ENCODE assay signal across 7 cellular contexts in genomic region chr14:95533822-95534221, GRCh38. TPM values are rescaled to one million over a fixed set of nuclear protein-coding genes. Genes with fewer than 3 reads are reported as not detected.
DNase-seq lines count a peak whose midpoint lies in the region; ATAC-seq and TF ChIP-seq lines count a peak whose summit lies in the region.

No MANE protein-coding gene starts in this region.

- H3K4me3 Mint-ChIP-seq in WTC11: peak overlapping the region; percentile 93
- peak overlapping the region; percentile 91 for H3K4me3 Mint-ChIP-seq in glutamatergic neuron (ENCODE audit: unreplicated experiment)

- POLR2A ChIA-PET in WTC11 (lab: Charles Lee): interaction anchor here (0.7 to 1.7 kb wide), 3 partner anchors 11 to 98 kb away, joined by 3 to 4 read pairs (median 4); partner anchors contain the start of gene SYNE3

- H3K27ac Mint-ChIP-seq in WTC11: peak overlapping the region; percentile 63; the same call in 1 of the 2 replicates
- H3K27ac Mint-ChIP-seq in glutamatergic neuron (ENCODE audit: unreplicated experiment): peak overlapping the region; percentile 89

- DNase-seq in HK-2 (ENCODE audit: unreplicated experiment) (peak; percentile 36), WTC11 (ENCODE audit: low spot score) (no peak), glutamatergic neuron (no peak), mesenteric fat pad (ENCODE audit: low spot score) (no peak), COR-L47 (lab: John Stamatoyannopoulos, UW) (no peak)
- peak; percentile 37 for DNase-seq in stimulated activated CD8-positive, alpha-beta memory T cell treated with anti-CD3 and anti-CD28 coated beads, Interleukin-4, amount 100 ng/mL, for 48 hours

- CTCF ChIA-PET in WTC11 (lab: Charles Lee): interaction anchor here (1.0 to 2.5 kb wide), 6 partner anchors 8 to 119 kb away, joined by 3 to 13 read pairs (median 8); no protein-coding TSS in a partner anchor

- H3K4me1 Mint-ChIP-seq in WTC11: peaks cover 45% of the 10 kb centered on the region
- peaks cover 36% of the 10 kb centered on the region for H3K4me1 Mint-ChIP-seq in glutamatergic neuron (ENCODE audit: low read depth, unreplicated experiment)

- ATAC-seq in WTC11 (no peak), HG02885 (IDR thresholded peaks at IDR 0.05; ENCODE audit: poor library complexity, unreplicated experiment) (no peak)

- H3K27me3 Mint-ChIP-seq in WTC11 (ENCODE audit: low read depth) (no peaks in the 10 kb centered on the region), glutamatergic neuron (ENCODE audit: unreplicated experiment) (peaks cover 5% of the 10 kb centered on the region)

- peaks cover 23% of the 10 kb centered on the region for H3K36me3 Mint-ChIP-seq in WTC11
- no peaks in the 10 kb centered on the region for H3K36me3 Mint-ChIP-seq in glutamatergic neuron (ENCODE audit: unreplicated experiment)

- TF ChIP-seq CTCF in WTC11 (IDR thresholded peaks at IDR 0.05) (no peak), glutamatergic neuron (IDR thresholded peaks at IDR 0.05; ENCODE audit: partially characterized antibody, unreplicated experiment) (no peak)

- H3K9me3 Mint-ChIP-seq in WTC11 (no peaks in the 10 kb centered on the region), glutamatergic neuron (ENCODE audit: unreplicated experiment) (no peaks in the 10 kb centered on the region)

TF ChIP-seq in WTC11, 78 proteins besides CTCF, POLR2A, EP300 and RAD21:
- TF ChIP-seq HMGXB4 (CRISPR knock-in tag; IDR thresholded peaks at IDR 0.05): 0 out of 2 replicates have a peak, but pooled peaks have one; percentile 33
- TF ChIP-seq NR3C1 (CRISPR knock-in tag; conservative IDR thresholded peaks at IDR 0.05; ENCODE audit: low read depth): no peak
- TF ChIP-seq ZBTB21 (CRISPR knock-in tag; IDR thresholded peaks at IDR 0.05; ENCODE audit: borderline replicate concordance): no peak
- no peak for TF ChIP-seq PRRX2 (CRISPR knock-in tag; IDR thresholded peaks at IDR 0.05)

RNA-seq across cellular contexts. Expression of gene GLRX5, which starts 1.0 kb away (rescaled TPM):
- total RNA-seq in WTC11 (2021) (72.8 to 78.3 TPM (median 76.2 TPM) in 3 replicates), glutamatergic neuron (ENCODE audit: unreplicated experiment) (38.9 TPM), mesenteric fat pad (34.2 TPM)

RNA-seq across cellular contexts. Expression of gene SYNE3, which starts 17.4 kb away (rescaled TPM):
- 0.21 to 0.34 TPM (median 0.24 TPM) in 3 replicates for total RNA-seq in WTC11 (2021)
- 7.1 TPM for total RNA-seq in glutamatergic neuron (ENCODE audit: unreplicated experiment)
- total RNA-seq in mesenteric fat pad: 179 TPM

Comparison
In these comparisons a context has a peak if more than half of its experiments do, and no peak if none do; other contexts are left out.
1. DNase-seq: peak in HK-2 (single experiment) and stimulated activated CD8-positive, alpha-beta memory T cell treated with anti-CD3 and anti-CD28 coated beads, Interleukin-4, amount 100 ng/mL, for 48 hours (single experiment); none in WTC11 (single experiment), glutamatergic neuron (single experiment), mesenteric fat pad (single experiment) and COR-L47 (single experiment).
2. RNA of gene SYNE3, which starts 17.4 kb away (total RNA-seq): 179 TPM in mesenteric fat pad (single experiment); 7.1 TPM in glutamatergic neuron (single experiment) and 0.21 to 0.34 TPM in WTC11; every median in the first group is over 10 times any median in the second.